ENCODE assay signal across 11 cellular contexts in the genomic region with DNA sequence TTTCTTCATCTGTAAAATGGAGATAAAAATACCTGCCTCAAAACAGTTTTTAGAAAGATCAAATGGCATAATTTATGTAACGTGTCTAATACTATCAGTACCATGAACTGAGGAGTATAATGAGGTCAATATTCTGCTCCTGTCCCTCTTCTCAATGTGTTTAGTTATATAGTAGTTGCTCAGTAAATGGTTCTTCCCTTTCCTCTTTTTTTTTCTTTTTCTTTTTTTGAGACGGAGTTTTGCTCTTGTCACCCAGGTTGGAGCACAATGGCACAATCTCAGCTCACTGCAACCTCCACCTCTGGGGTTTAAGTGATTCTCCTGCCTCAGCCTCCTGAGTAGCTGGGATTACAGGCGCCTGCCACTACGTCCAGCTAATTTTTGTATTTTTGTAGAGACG. TPM values are rescaled to one million over a fixed set of nuclear protein-coding genes. Genes with fewer than 3 reads are reported as not detected.
DNase-seq lines count a peak whose midpoint lies in the region; ATAC-seq, FAIRE-seq and TF ChIP-seq lines count a peak whose summit lies in the region.
"Had no signal": no experiment of that assay in that cellular context is flagged by ENCODE, and none has a peak within 500 bp of the region (broad histone marks: within the 10 kb centered on the region; RNA-seq: fewer than 3 reads in every experiment).

No MANE protein-coding gene starts in this region.

- no peaks in the 10 kb centered on the region for H4K20me1 ChIP-seq in HepG2 (ENCODE audit: insufficient read depth, low read length)

- H3K27ac Mint-ChIP-seq in WTC11, result no peak overlapping the region

- peak overlapping the region; percentile 85 to 94 (median 87); a peak in 4 of 6 replicates for H3K4me3 ChIP-seq in HepG2 (replicated peaks in 1 of 3; ENCODE audit: insufficient read depth in 1 of 3, low read depth in 2 of 3, low read length in 3 of 3)
- peak overlapping the region in 1 of 3 donors; percentile 70 for H3K4me3 ChIP-seq in right lobe of liver
- H3K4me3 ChIP-seq in iPS-18a (ENCODE audit: low read length), result peak overlapping the region; percentile 96
- peak overlapping the region; percentile 73 to 75 for H3K4me3 ChIP-seq in tibial artery

- H3K9ac ChIP-seq in HepG2 (ENCODE audit: insufficient read depth, low read depth, low read length) (peak overlapping the region; percentile 97; the same call in 1 of the 2 replicates), iPS-18a (ENCODE audit: low read length) (no peak overlapping the region)

- POLR2A ChIA-PET in HepG2 (lab: Yijun Ruan, JAX), result interaction anchor here (1.5 kb wide), 1 partner anchor 9 kb away, joined by 5 read pairs; no protein-coding TSS in a partner anchor
- POLR2A ChIA-PET in WTC11 (lab: Charles Lee), result no interaction called here

- peaks cover 0 to 7% of the 10 kb centered on the region in 2 experiments; a peak in 1 of 5 replicates for H3K36me3 ChIP-seq in HepG2 (replicated peaks in 1 of 2; ENCODE audit: control insufficient read depth in 1 of 2, insufficient read depth in 2 of 2, low read length in 2 of 2)
- H3K36me3 ChIP-seq in right lobe of liver, result no peaks in the 10 kb centered on the region
- H3K36me3 ChIP-seq in iPS-18a (ENCODE audit: control insufficient read depth, low read depth, low read length), result peaks cover 5% of the 10 kb centered on the region
- H3K36me3 ChIP-seq in tibial artery, result no peaks in the 10 kb centered on the region

- WGBS in HepG2 (ENCODE audit: low lambda C conversion rate), result 92% methylated on average over 5 of the region's 5 CpGs
- WGBS in right lobe of liver (ENCODE audit: insufficient coverage, low coverage, low lambda C conversion rate, missing lambda C conversion rate), result 82% methylated on average over 5 of the region's 5 CpGs

- H3K4me3 Mint-ChIP-seq in WTC11, result peak overlapping the region; percentile 93

- peaks cover 47% of the 10 kb centered on the region for H3K79me2 ChIP-seq in HepG2 (ENCODE audit: insufficient read depth, low read length)

- H3K36me3 Mint-ChIP-seq in WTC11, result peaks cover 3% of the 10 kb centered on the region; the same call in 1 of the 2 replicates

- H3K9me3 ChIP-seq in HepG2 (ENCODE audit: low read length), result no peaks in the 10 kb centered on the region
- H3K9me3 ChIP-seq in right lobe of liver, result no peaks in the 10 kb centered on the region
- H3K9me3 ChIP-seq in iPS-18a (ENCODE audit: control insufficient read depth, low read depth, low read length), result peaks cover 22% of the 10 kb centered on the region
- H3K9me3 ChIP-seq in tibial artery, result no peaks in the 10 kb centered on the region
- H3K9me3 ChIP-seq: SJSA1 had no signal

- H3K4me1 Mint-ChIP-seq in WTC11, result peaks cover 2% of the 10 kb centered on the region; the same call in 1 of the 2 replicates

- no peak for DNase-seq in HepG2 (ENCODE audit: low spot score)
- DNase-seq in right lobe of liver, result no peak
- no peak for DNase-seq in WTC11 (ENCODE audit: low spot score)
- no peak for DNase-seq in tibial artery
- no peak for DNase-seq in hypothalamus (lab: John Stamatoyannopoulos, UW)
- no peak for DNase-seq in caudate nucleus (lab: John Stamatoyannopoulos, UW)
- DNase-seq: kidney glomerular epithelial cell, retina had no signal

- no peak overlapping the region for H2AFZ ChIP-seq in HepG2 (ENCODE audit: low read length)

- no peaks in the 10 kb centered on the region for H3K27me3 Mint-ChIP-seq in WTC11 (ENCODE audit: low read depth)

- CTCF ChIA-PET in HepG2 (lab: Yijun Ruan, JAX; ENCODE audit: low intra/inter-chr PET ratio, low total read pairs) (no interaction called here), WTC11 (lab: Charles Lee) (interaction anchor here (1.3 kb wide), 1 partner anchor 211 kb away, joined by 3 read pairs; no protein-coding TSS in a partner anchor)

- H3K27ac ChIP-seq in HepG2 (ENCODE audit: extremely low read length, insufficient read depth, low read length), result peak overlapping the region; percentile 95
- H3K27ac ChIP-seq in right lobe of liver, result no peak overlapping the region
- H3K27ac ChIP-seq in iPS-18a (ENCODE audit: low read length), result no peak overlapping the region
- no peak overlapping the region for H3K27ac ChIP-seq in tibial artery
- no peak overlapping the region for H3K27ac ChIP-seq in caudate nucleus (ENCODE audit: low read depth, low read length)
- H3K27ac ChIP-seq: SJSA1 had no signal

- TF ChIP-seq EP300 in HepG2 (IDR thresholded peaks at IDR 0.05; ENCODE audit: low read depth in 2 of 2, low read length in 2 of 2) (no peak), HepG2 (CRISPR knock-in tag; IDR thresholded peaks at IDR 0.05; ENCODE audit: borderline replicate concordance) (no peak)

- FAIRE-seq in HepG2 (lab: Jason Lieb, UNC), result no peak

- H3K4me1 ChIP-seq in HepG2 (ENCODE audit: insufficient read depth, low read length) (peaks cover 42% of the 10 kb centered on the region), right lobe of liver (peaks cover 0 to 7% (median 0%) of the 10 kb centered on the region in 4 donors), iPS-18a (ENCODE audit: control insufficient read depth, low read depth, low read length) (no peaks in the 10 kb centered on the region), tibial artery (peaks cover 0 to 18% (median 0%) of the 10 kb centered on the region in 4 donors)

- no peak for TF ChIP-seq POLR2A in HepG2 (IDR thresholded peaks at IDR 0.05; ENCODE audit: insufficient read depth in 1 of 2, low read depth in 2 of 2, low read length in 2 of 2)
- TF ChIP-seq POLR2A in right lobe of liver (IDR thresholded peaks at IDR 0.05), result no peak

- H3K9me3 Mint-ChIP-seq in WTC11, result no peaks in the 10 kb centered on the region

- TF ChIP-seq CTCF in HepG2 (CRISPR knock-in tag; IDR thresholded peaks at IDR 0.05) (no peak), right lobe of liver (IDR thresholded peaks at IDR 0.05) (no peak), WTC11 (IDR thresholded peaks at IDR 0.05) (no peak), tibial artery (IDR thresholded peaks at IDR 0.05) (no peak)

- peak overlapping the region; percentile 62 for H3K4me2 ChIP-seq in HepG2 (ENCODE audit: low read depth, low read length)

- ATAC-seq in HepG2, result no peak
- ATAC-seq in right lobe of liver, result no peak
- ATAC-seq in WTC11, result no peak
- ATAC-seq in HG02763 (IDR thresholded peaks at IDR 0.05; ENCODE audit: unreplicated experiment), result no peak

- BruUV-seq in HepG2 (replicated peaks; lab: Mats Ljungman, UMichigan), result no TSS peak

- H3K27me3 ChIP-seq in HepG2 (ENCODE audit: control insufficient read depth in 1 of 2, insufficient read depth in 2 of 2, low read length in 2 of 2), result no peaks in the 10 kb centered on the region; a peak in 1 of 5 replicates
- H3K27me3 ChIP-seq in right lobe of liver, result no peaks in the 10 kb centered on the region
- H3K27me3 ChIP-seq in iPS-18a (ENCODE audit: control insufficient read depth, insufficient read depth, low read length), result no peaks in the 10 kb centered on the region
- no peaks in the 10 kb centered on the region for H3K27me3 ChIP-seq in tibial artery
- H3K27me3 ChIP-seq: SJSA1 had no signal

- intact Hi-C loops in HepG2 (cut with micrococcal nuclease; ENCODE audit: unreplicated experiment) (no loop called here), right lobe of liver (cut with DNase I) (no loop called here), tibial artery (cut with DNase I; ENCODE audit: low total_unique reads) (no loop called here)

- in situ Hi-C loops in HepG2 (cut with HindIII; ENCODE audit: extremely low pct_ligation_motif_present, low pct_unique_long_range_greater_than_20kb), result no loop called here

- no peak for TF ChIP-seq RAD21 in HepG2 (CRISPR knock-in tag; IDR thresholded peaks at IDR 0.05)

TF ChIP-seq in WTC11, 78 proteins besides CTCF, POLR2A, EP300 and RAD21 (continues in another document):
- no peak for TF ChIP-seq CREB1 (CRISPR knock-in tag; IDR thresholded peaks at IDR 0.05)
- TF ChIP-seq FOXK1 (CRISPR knock-in tag; IDR thresholded peaks at IDR 0.05), result no peak
- TF ChIP-seq JUN (CRISPR knock-in tag; IDR thresholded peaks at IDR 0.05), result no peak
- TF ChIP-seq, protein P1, sequence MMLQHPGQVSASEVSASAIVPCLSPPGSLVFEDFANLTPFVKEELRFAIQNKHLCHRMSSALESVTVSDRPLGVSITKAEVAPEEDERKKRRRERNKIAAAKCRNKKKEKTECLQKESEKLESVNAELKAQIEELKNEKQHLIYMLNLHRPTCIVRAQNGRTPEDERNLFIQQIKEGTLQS (CRISPR knock-in tag; conservative IDR thresholded peaks at IDR 0.05), result no peak
- no peak for TF ChIP-seq MYBL2 (CRISPR knock-in tag; IDR thresholded peaks at IDR 0.05)
- TF ChIP-seq TP53 (CRISPR knock-in tag; IDR thresholded peaks at IDR 0.05), result no peak

RNA-seq across cellular contexts. Expression of gene YIPF6, which starts 1.3 kb away (rescaled TPM):
- total RNA-seq in HepG2 (2016; rRNA removed; fragmentation: Illumina TruSeq; extraction: Trizol), result 36.7 and 43.6 TPM in 2 replicates
- total RNA-seq in HepG2 (2016; cell fraction: cytosol; rRNA removed; fragmentation: Illumina TruSeq; extraction: Trizol; ENCODE audit: low read depth), result 18.9 and 19.9 TPM in 2 replicates
- total RNA-seq in HepG2 (2016; cell fraction: insoluble cytoplasmic fraction; rRNA removed; fragmentation: Illumina TruSeq; extraction: Trizol), result 38.7 and 43.0 TPM in 2 replicates
- 17.0 and 24.1 TPM in 2 replicates for total RNA-seq in HepG2 (2016; cell fraction: membrane; rRNA removed; fragmentation: Illumina TruSeq; extraction: Trizol)
- total RNA-seq in HepG2 (2016; cell fraction: nucleus; rRNA removed; fragmentation: Illumina TruSeq; extraction: Trizol), result 37.3 and 42.4 TPM in 2 replicates
- 28.5 and 37.8 TPM in 2 replicates for polyA plus RNA-seq in HepG2 (2011; rRNA removed)
- polyA plus RNA-seq in HepG2 (2011; cell fraction: cytosol; rRNA removed), result 18.2 and 24.7 TPM in 2 replicates
- polyA plus RNA-seq in HepG2 (2011; cell fraction: nucleus; rRNA removed), result 7.8 and 12.2 TPM in 2 replicates
- polyA plus RNA-seq in HepG2 (2012), result 25.2 and 32.7 TPM in 2 replicates
- 9.9 and 11.2 TPM in 2 replicates for polyA plus RNA-seq in HepG2 (2016; cell fraction: cytosol; fragmentation: Illumina TruSeq; extraction: Trizol; ENCODE audit: low read depth)
- polyA plus RNA-seq in HepG2 (2016; cell fraction: insoluble cytoplasmic fraction; fragmentation: Illumina TruSeq; extraction: Trizol; ENCODE audit: low read depth), result 20.1 and 23.7 TPM in 2 replicates
- 11.4 and 12.1 TPM in 2 replicates for polyA plus RNA-seq in HepG2 (2016; cell fraction: membrane; fragmentation: Illumina TruSeq; extraction: Trizol; ENCODE audit: low read depth)
- 35.5 and 36.8 TPM in 2 replicates for polyA plus RNA-seq in HepG2 (2016; cell fraction: nucleus; fragmentation: Illumina TruSeq; extraction: Trizol; ENCODE audit: insufficient read depth, low read depth)
- 30.2 and 47.3 TPM in 2 replicates for polyA minus RNA-seq in HepG2 (2011; rRNA and poly(A)+ RNA removed; ENCODE audit: low replicate concordance)
- 18.5 and 19.6 TPM in 2 replicates for polyA minus RNA-seq in HepG2 (2011; cell fraction: cytosol; rRNA and poly(A)+ RNA removed)
- polyA minus RNA-seq in HepG2 (2011; cell fraction: nucleus; rRNA and poly(A)+ RNA removed), result 27.2 and 27.5 TPM in 2 replicates
- total RNA-seq in right lobe of liver, result 10 to 100 TPM; 24.9 to 37.0 (median 30.9) TPM
- total RNA-seq in WTC11 (2021), result 34.2 to 40.5 TPM (median 38.8 TPM) in 3 replicates
